ENCODE assay signal across 30 cellular contexts in genomic region chr3:2485027-2485375, GRCh38.
"Had no signal": no experiment of that assay in that cellular context is flagged by ENCODE, and none has a peak within 500 bp of the region (broad histone marks: within the 10 kb centered on the region; RNA-seq: fewer than 3 reads in every experiment).

No MANE protein-coding gene starts in this region.

- ATAC-seq: activated CD4-positive, CD25-positive, alpha-beta regulatory T cell treated with anti-CD3 and anti-CD28 coated beads, Interleukin-2, amount 50 U/mL, for 24 hours; activated CD8-positive, alpha-beta T cell treated with anti-CD3 and anti-CD28 coated beads for 36 hours; activated T-cell treated with anti-CD3 and anti-CD28 coated beads, Interleukin-2, amount 50 U/mL, for 4 hours; activated T-helper 17 cell treated with anti-CD3 and anti-CD28 coated beads, Interleukin-2, amount 50 U/mL, for 72 hours; body of pancreas; esophagus mucosa; T-helper 17 cell had no signal

- H3K27ac ChIP-seq: body of pancreas, coronary artery, dorsolateral prefrontal cortex, WERI-Rb-1 had no signal

- H3K4me1 Mint-ChIP-seq: activated B cell treated with CpG ODN at 0.5 μM for 24 hours; activated T-helper 17 cell treated with anti-CD3 and anti-CD28 coated beads, Interleukin-2, amount 50 U/mL, for 72 hours; T-helper 17 cell had no signal

- H3K36me3 Mint-ChIP-seq: activated naive CD8-positive, alpha-beta T cell had no signal

- H3K27ac Mint-ChIP-seq: activated B cell treated with CpG ODN at 0.5 μM for 24 hours; activated CD8-positive, alpha-beta T cell treated with anti-CD3 and anti-CD28 coated beads for 36 hours; activated naive CD8-positive, alpha-beta T cell; activated T-helper 17 cell treated with anti-CD3 and anti-CD28 coated beads, Interleukin-2, amount 50 U/mL, for 72 hours; dendritic cell treated with granulocyte-macrophage colony-stimulating factor and Interleukin-4, amounts not matched to agents 40 ng/mL and 50 ng/mL, for 4 days; endodermal cell; T-helper 17 cell; T-helper 2 cell treated with Interferon-gamma antibody and Interleukin-4, amounts not matched to agents 5 μg/mL and 100 μg/mL, for 36 hours had no signal

- H3K36me3 ChIP-seq: WERI-Rb-1 had no signal

- H3K27me3 Mint-ChIP-seq: activated B cell treated with CpG ODN at 0.5 μM for 24 hours; activated CD8-positive, alpha-beta T cell treated with anti-CD3 and anti-CD28 coated beads for 36 hours; activated naive CD8-positive, alpha-beta T cell; activated T-helper 17 cell treated with anti-CD3 and anti-CD28 coated beads, Interleukin-2, amount 50 U/mL, for 72 hours; dendritic cell treated with granulocyte-macrophage colony-stimulating factor and Interleukin-4, amounts not matched to agents 40 ng/mL and 50 ng/mL, for 4 days; T-helper 17 cell had no signal

- H3K27me3 ChIP-seq: body of pancreas, dorsolateral prefrontal cortex had no signal

- H3K4me3 Mint-ChIP-seq: activated B cell treated with CpG ODN at 0.5 μM for 24 hours; activated CD8-positive, alpha-beta T cell treated with anti-CD3 and anti-CD28 coated beads for 36 hours; activated naive CD8-positive, alpha-beta T cell; activated T-cell treated with anti-CD3 and anti-CD28 coated beads, Interleukin-2, amount 50 U/mL, for 4 hours; activated T-helper 17 cell treated with anti-CD3 and anti-CD28 coated beads, Interleukin-2, amount 50 U/mL, for 72 hours; dendritic cell treated with granulocyte-macrophage colony-stimulating factor and Interleukin-4, amounts not matched to agents 40 ng/mL and 50 ng/mL, for 4 days; endodermal cell; T-helper 17 cell; T-helper 2 cell treated with Interferon-gamma antibody and Interleukin-4, amounts not matched to agents 5 μg/mL and 100 μg/mL, for 36 hours had no signal

- H3K4me1 ChIP-seq: body of pancreas had no signal

- DNase-seq: activated B cell treated with CpG ODN at 0.5 μM for 24 hours; activated CD4-positive, alpha-beta T cell treated with anti-CD3 and anti-CD28 coated beads for 48 hours; activated CD4-positive, alpha-beta T cell treated with anti-CD3 and anti-CD28 coated beads, Interleukin-2, amount 50 U/mL, for 1 hour; activated CD4-positive, alpha-beta T cell treated with anti-CD3 and anti-CD28 coated beads, Interleukin-2, amount 50 U/mL, for 48 hours; activated CD8-positive, alpha-beta memory T cell treated with anti-CD3 and anti-CD28 coated beads for 24 hours; activated CD8-positive, alpha-beta T cell treated with anti-CD3 and anti-CD28 coated beads for 36 hours; activated effector memory CD4-positive, alpha-beta T cell treated with anti-CD3 and anti-CD28 coated beads, Interleukin-2, amount 50 U/mL, for 16 hours; activated naive CD4-positive, alpha-beta T cell treated with anti-CD3 and anti-CD28 coated beads, Interleukin-2, amount 50 U/mL, for 16 hours; activated naive CD4-positive, alpha-beta T cell treated with Interleukin-2 at 50 U/mL for 16 hours; activated T-cell treated with anti-CD3 and anti-CD28 coated beads, Interleukin-2, amount 50 U/mL, for 4 hours; amniotic stem cell; anterior cingulate cortex; body of pancreas; central memory CD4-positive, alpha-beta T cell; cerebellar nuclear complex; dorsolateral prefrontal cortex; effector memory CD4-positive, alpha-beta T cell; endodermal cell; foreskin fibroblast; T-helper 1 cell; T-helper 17 cell; T1000; WERI-Rb-1 had no signal

- H3K9me3 ChIP-seq: body of pancreas had no signal

- H3K9me3 Mint-ChIP-seq: activated CD8-positive, alpha-beta T cell treated with anti-CD3 and anti-CD28 coated beads for 36 hours had no signal

- H3K4me3 ChIP-seq: body of pancreas, coronary artery, dorsolateral prefrontal cortex had no signal
